Comparison of ENCODE assay signal across 13 cellular contexts in the genomic region with DNA sequence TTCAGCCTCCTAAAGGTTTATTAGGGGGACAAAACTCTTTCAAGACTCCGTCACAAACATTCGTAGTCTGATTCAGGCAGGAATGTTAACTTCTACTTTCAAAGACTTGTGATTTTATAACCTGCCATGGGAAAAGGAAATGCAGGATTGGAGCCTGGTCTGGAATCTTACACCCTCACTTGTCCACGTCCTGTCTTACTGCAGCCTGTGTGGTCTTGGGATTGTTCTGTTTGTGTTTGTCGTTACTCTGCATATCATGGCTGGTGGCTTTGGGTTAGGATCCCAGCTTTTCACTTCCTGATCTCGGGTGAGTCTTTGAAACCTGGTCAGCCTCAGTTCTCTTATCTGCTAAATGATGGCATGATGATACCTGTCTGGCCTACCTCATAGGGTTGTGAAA. TPM values are rescaled to one million over a fixed set of nuclear protein-coding genes. Genes with fewer than 3 reads are reported as not detected.
DNase-seq lines count a peak whose midpoint lies in the region; ATAC-seq and TF ChIP-seq lines count a peak whose summit lies in the region.
"Had no signal": no experiment of that assay in that cellular context is flagged by ENCODE, and none has a peak within 500 bp of the region (broad histone marks: within the 10 kb centered on the region; RNA-seq: fewer than 3 reads in every experiment).

No MANE protein-coding gene starts in this region.

- no peak overlapping the region for H2BK20ac ChIP-seq in IMR-90 (ENCODE audit: low read depth, low read length)

- H3K79me1 ChIP-seq in IMR-90 (ENCODE audit: low read depth in 1 of 2, low read length in 2 of 2) (peaks cover 0 to 88% of the 10 kb centered on the region in 2 experiments), trophoblast cell (ENCODE audit: low read length) (peaks cover 24% of the 10 kb centered on the region)

- TF ChIP-seq RAD21 in IMR-90 (IDR thresholded peaks at IDR 0.05; ENCODE audit: low read length): no peak

- CTCF ChIA-PET in IMR-90 (lab: Yijun Ruan, JAX): interaction anchor here (0.8 kb wide), 1 partner anchor 10 kb away, joined by 3 read pairs; no protein-coding TSS in a partner anchor

- H3K4me2 ChIP-seq in IMR-90 (ENCODE audit: low read depth, low read length) (no peak overlapping the region), trophoblast cell (ENCODE audit: low read length) (no peak overlapping the region)

- no TSS peak for BruUV-seq in IMR-90 (replicated peaks; lab: Mats Ljungman, UMichigan)

- no peak overlapping the region for H2AK9ac ChIP-seq in IMR-90 (replicated peaks; ENCODE audit: low read depth, low read length, poor library complexity)

- H3K4me3 ChIP-seq in IMR-90 (ENCODE audit: insufficient read depth, low read depth, low read length) (no peak overlapping the region), trophoblast cell (ENCODE audit: low read depth, low read length) (no peak overlapping the region), BE2C (ENCODE audit: low read depth, low read length) (no peak overlapping the region), tibial artery (no peak overlapping the region)

- H3K27ac ChIP-seq in IMR-90 (ENCODE audit: insufficient read depth, low read length) (no peak overlapping the region; the same call in 1 of the 2 replicates), trophoblast cell (ENCODE audit: low read depth, low read length) (no peak overlapping the region), tibial artery (peak overlapping the region in 1 of 2 donors; percentile 22)

- peaks cover 72% of the 10 kb centered on the region for H3K9me1 ChIP-seq in IMR-90 (ENCODE audit: insufficient read depth, low read length)

- H3K4me1 ChIP-seq in IMR-90 (ENCODE audit: control insufficient read depth, insufficient read depth, low read length) (peaks cover 52% of the 10 kb centered on the region), trophoblast cell (ENCODE audit: control insufficient read depth in 1 of 2, insufficient read depth in 2 of 2, low read length in 2 of 2) (peaks cover 48 to 52% of the 10 kb centered on the region in 2 experiments), BE2C (no peaks in the 10 kb centered on the region; the same call in 1 of the 2 replicates), tibial artery (peaks cover 2 to 55% (median 32%) of the 10 kb centered on the region in 4 donors)

- no peak overlapping the region for H3K56ac ChIP-seq in IMR-90 (ENCODE audit: extremely low read depth, insufficient read depth, low read length)

- H3K9me3 ChIP-seq in IMR-90 (ENCODE audit: control insufficient read depth, insufficient read depth, low read length) (no peaks in the 10 kb centered on the region), trophoblast cell (ENCODE audit: insufficient read depth, low read depth, low read length) (peaks cover 3% of the 10 kb centered on the region), BE2C (no peaks in the 10 kb centered on the region), tibial artery (no peaks in the 10 kb centered on the region)

- H3K27me3 ChIP-seq in IMR-90 (ENCODE audit: control insufficient read depth, insufficient read depth, low read length) (no peaks in the 10 kb centered on the region), trophoblast cell (ENCODE audit: insufficient read depth, low read length) (no peaks in the 10 kb centered on the region), BE2C (no peaks in the 10 kb centered on the region), tibial artery (no peaks in the 10 kb centered on the region)

- H2BK120ac ChIP-seq in IMR-90 (ENCODE audit: low read depth, low read length) (peak overlapping the region; percentile 6; the same call in 1 of the 2 replicates), trophoblast cell (ENCODE audit: insufficient read depth, low read length, poor library complexity) (no peak overlapping the region)

- peak overlapping the region; percentile 12 for H2BK5ac ChIP-seq in IMR-90 (ENCODE audit: low read depth, low read length, poor library complexity, severe bottlenecking)
- H2BK5ac ChIP-seq in trophoblast cell (ENCODE audit: low read depth, low read length, poor library complexity): no peak overlapping the region

- H3K23ac ChIP-seq in IMR-90 (ENCODE audit: low read depth, low read length) (peak overlapping the region; percentile 61; the same call in 1 of the 2 replicates), trophoblast cell (ENCODE audit: low read length) (no peak overlapping the region)

- H3K9ac ChIP-seq in IMR-90 (ENCODE audit: low read depth, low read length): no peak overlapping the region
- H3K9ac ChIP-seq in trophoblast cell (ENCODE audit: low read length): no peak overlapping the region

- peak overlapping the region; percentile 39 for H3K14ac ChIP-seq in IMR-90 (replicated peaks; ENCODE audit: low read depth, low read length)
- no peak overlapping the region for H3K14ac ChIP-seq in trophoblast cell (ENCODE audit: low read length)

- no peak overlapping the region for H4K12ac ChIP-seq in trophoblast cell (ENCODE audit: low read depth, low read length)

- no peak overlapping the region for H2AFZ ChIP-seq in IMR-90 (replicated peaks; ENCODE audit: low read length, poor library complexity)
- no peak overlapping the region for H2AFZ ChIP-seq in trophoblast cell (ENCODE audit: insufficient read depth, low read length, poor library complexity)

- TF ChIP-seq CTCF in IMR-90 (conservative IDR thresholded peaks at IDR 0.05; ENCODE audit: low read depth, low read length) (no peak), BE2C (IDR thresholded peaks at IDR 0.05; ENCODE audit: low read depth, low read length) (no peak), tibial artery (IDR thresholded peaks at IDR 0.05) (no peak)

- peaks cover 95% of the 10 kb centered on the region for H4K20me1 ChIP-seq in IMR-90 (ENCODE audit: insufficient read depth, low read length)

- no peak for ATAC-seq in IMR-90 (ENCODE audit: low read depth)
- ATAC-seq: HCT116 had no signal

- peak overlapping the region; percentile 46; the same call in 1 of the 2 replicates for H2AK5ac ChIP-seq in IMR-90 (ENCODE audit: low read depth, low read length)
- H2AK5ac ChIP-seq in trophoblast cell (ENCODE audit: low read length): no peak overlapping the region

- dilution Hi-C loops in IMR-90 (cut with HindIII; ENCODE audit: low sequenced_read_pairs, unreplicated experiment): no loop called here

- H2BK12ac ChIP-seq in trophoblast cell (ENCODE audit: low read length): peak overlapping the region; percentile 16

- no peak overlapping the region for H3K18ac ChIP-seq in IMR-90 (ENCODE audit: low read depth, low read length)
- no peak overlapping the region for H3K18ac ChIP-seq in trophoblast cell (ENCODE audit: low read length)

- H3K36me3 ChIP-seq in IMR-90 (ENCODE audit: control insufficient read depth, insufficient read depth, low read length) (peaks cover 18% of the 10 kb centered on the region), trophoblast cell (ENCODE audit: control insufficient read depth in 1 of 2, insufficient read depth in 2 of 2, low read length in 2 of 2) (peaks cover 0 to 4% of the 10 kb centered on the region in 2 experiments), BE2C (no peaks in the 10 kb centered on the region), tibial artery (no peaks in the 10 kb centered on the region)

- H4K8ac ChIP-seq in IMR-90 (ENCODE audit: low read depth in 2 of 2, low read length in 2 of 2) (peak overlapping the region; percentile 13 to 19; a peak in 2 of 4 replicates), trophoblast cell (ENCODE audit: low read depth, low read length) (no peak overlapping the region)

- POLR2A ChIA-PET in IMR-90 (lab: Charles Lee; ENCODE audit: unreplicated experiment): no interaction called here

- no peak for TF ChIP-seq POLR2A in IMR-90 (IDR thresholded peaks at IDR 0.05; ENCODE audit: low read depth, low read length)

- intact Hi-C loops in IMR-90 (cut with micrococcal nuclease): loop anchor here (10.0 kb wide), 2 partner anchors 312 to 542 kb away; no protein-coding TSS in a partner anchor
- intact Hi-C loops in tibial artery (cut with DNase I; ENCODE audit: low total_unique reads): no loop called here

- H2BK15ac ChIP-seq in IMR-90 (ENCODE audit: low read depth, low read length): no peak overlapping the region; the same call in 2 of the 3 replicates

- in situ Hi-C loops in IMR-90 (cut with MboI; ENCODE audit: low sequenced_read_pairs): no loop called here

- no CpG with 5 or more reads among the region's 5 CpGs for WGBS in IMR-90 (ENCODE audit: extremely low coverage in 2 of 2, insufficient read length in 1 of 2), 2 experiments
- no CpG with 5 or more reads among the region's 5 CpGs for WGBS in trophoblast cell (ENCODE audit: extremely low coverage, insufficient coverage, insufficient read length)

- peak overlapping the region; percentile 43; the same call in 1 of the 2 replicates for H4K5ac ChIP-seq in IMR-90 (ENCODE audit: low read depth, low read length)

- H3K4ac ChIP-seq in IMR-90 (ENCODE audit: low read depth, low read length): peak overlapping the region; percentile 22
- no peak overlapping the region for H3K4ac ChIP-seq in trophoblast cell (ENCODE audit: low read depth, low read length)

- H3K79me2 ChIP-seq in trophoblast cell (ENCODE audit: control insufficient read depth, insufficient read depth, low read length, poor library complexity): peaks cover 22% of the 10 kb centered on the region

- H4K91ac ChIP-seq in IMR-90 (ENCODE audit: insufficient read depth, low read depth, low read length) (peak overlapping the region; percentile 5; the same call in 1 of the 2 replicates), trophoblast cell (ENCODE audit: low read depth, low read length) (no peak overlapping the region)

- DNase-seq in IMR-90 (no peak), dermis blood vessel endothelial cell (peak; percentile 26), islet precursor cell (peak; percentile 66), trophoblast cell (peak in 1 of 2 donors; percentile 39), BE2C (no peak), tibial artery (no peak), putamen (ENCODE audit: low spot score) (no peak)
- DNase-seq: CD4-positive, alpha-beta memory T cell; NCI-H187; NCI-H345; NCI-H526; SIG-M5 had no signal

TF ChIP-seq in IMR-90, 13 proteins besides CTCF, POLR2A, EP300 and RAD21 (continues in another document):
- TF ChIP-seq MXI1 (IDR thresholded peaks at IDR 0.05; ENCODE audit: borderline replicate concordance, low read depth, low read length) (no peak), CHD1 (IDR thresholded peaks at IDR 0.05; ENCODE audit: low read depth, low read length) (no peak)
- TF ChIP-seq, protein P1, sequence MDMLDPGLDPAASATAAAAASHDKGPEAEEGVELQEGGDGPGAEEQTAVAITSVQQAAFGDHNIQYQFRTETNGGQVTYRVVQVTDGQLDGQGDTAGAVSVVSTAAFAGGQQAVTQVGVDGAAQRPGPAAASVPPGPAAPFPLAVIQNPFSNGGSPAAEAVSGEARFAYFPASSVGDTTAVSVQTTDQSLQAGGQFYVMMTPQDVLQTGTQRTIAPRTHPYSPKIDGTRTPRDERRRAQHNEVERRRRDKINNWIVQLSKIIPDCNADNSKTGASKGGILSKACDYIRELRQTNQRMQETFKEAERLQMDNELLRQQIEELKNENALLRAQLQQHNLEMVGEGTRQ (IDR thresholded peaks at IDR 0.05; ENCODE audit: low read depth, low read length): no peak

RNA-seq across cellular contexts. Expression of a gene that starts 34.5 kb away (rescaled TPM):
- total RNA-seq in IMR-90 (2012; rRNA removed): 112 and 122 TPM in 2 replicates
- 101 and 104 TPM in 2 replicates for polyA plus RNA-seq in IMR-90 (2012; rRNA removed)
- 62.6 and 79.6 TPM in 2 replicates for polyA plus RNA-seq in IMR-90 (2012; cell fraction: cytosol; rRNA removed)
- 63.9 and 105 TPM in 2 replicates for polyA plus RNA-seq in IMR-90 (2012; cell fraction: nucleus; rRNA removed; ENCODE audit: low replicate concordance)
- total RNA-seq in dermis blood vessel endothelial cell: 35.4 and 42.3 TPM in 2 replicates
- polyA plus RNA-seq in trophoblast cell (2013): 35.4 and 36.3 TPM in 2 replicates
- 9.0 TPM for polyA plus RNA-seq in BE2C (2012; ENCODE audit: insufficient read depth, insufficient read length, low read depth)
- polyA plus RNA-seq: CD4-positive, alpha-beta memory T cell had no signal

Comparison
In these comparisons a context has a peak if more than half of its experiments do, and no peak if none do; other contexts are left out.
1. DNase-seq: peak in dermis blood vessel endothelial cell (single experiment) and islet precursor cell (single experiment); none in IMR-90 (single experiment), BE2C (single experiment), tibial artery (0 of 2) and putamen (single experiment).